7 cellular contexts compared by ENCODE assay signal in genomic region chr22:32202539-32203180, GRCh38. TPM values are rescaled to one million over a fixed set of nuclear protein-coding genes. Genes with fewer than 3 reads are reported as not detected.
DNase-seq lines count a peak whose midpoint lies in the region; ATAC-seq and TF ChIP-seq lines count a peak whose summit lies in the region.

No MANE protein-coding gene starts in this region.

- TF ChIP-seq EP300 in upper lobe of left lung (IDR thresholded peaks at IDR 0.05): no peak

- TF ChIP-seq CTCF in upper lobe of left lung (IDR thresholded peaks at IDR 0.05): peak; percentile 35 to 81 (median 69)

- H3K9me3 ChIP-seq in upper lobe of left lung: no peaks in the 10 kb centered on the region

- H3K36me3 ChIP-seq in upper lobe of left lung: no peaks in the 10 kb centered on the region

- H3K4me1 ChIP-seq in upper lobe of left lung: peaks cover 13 to 44% (median 17%) of the 10 kb centered on the region in 4 donors

- H3K4me3 ChIP-seq in Jurkat, Clone E6-1 (ENCODE audit: low read length): peak overlapping the region; percentile 24
- peak overlapping the region in 3 of 4 donors; percentile 20 to 37 (median 33) for H3K4me3 ChIP-seq in upper lobe of left lung

- H3K27me3 ChIP-seq in upper lobe of left lung: peaks cover 0 to 19% (median 6%) of the 10 kb centered on the region in 4 donors

- TF ChIP-seq POLR2A in upper lobe of left lung (IDR thresholded peaks at IDR 0.05): no peak

- DNase-seq in Daoy (ENCODE audit: low read depth) (peak; percentile 70), RPMI8226 (peak; percentile 63), kidney tubule cell (ENCODE audit: low spot score) (peak; percentile 78), upper lobe of left lung (peak; percentile 74 to 84)
- peak; percentile 18 for DNase-seq in Jurkat, Clone E6-1 (ENCODE audit: low read depth, low spot score)
- peak; percentile 18 for DNase-seq in central memory CD4-positive, alpha-beta T cell
- no peak for DNase-seq in effector CD8-positive, alpha-beta T cell (lab: John Stamatoyannopoulos, UW)

- peak; percentile 27 to 69 for ATAC-seq in upper lobe of left lung (ENCODE audit: low FRiP score in 2 of 2)

- WGBS in upper lobe of left lung, 2 donors: 1 to 17% methylated on average over 14 to 26 of the region's 29 CpGs

- no peak overlapping the region for H3K27ac ChIP-seq in upper lobe of left lung

RNA-seq across cellular contexts. Expression of gene RFPL2, which starts 2.2 kb away (rescaled TPM):
- not detected in 2 replicates for total RNA-seq in Daoy (2014; rRNA removed; shearing (Covaris generic))
- polyA plus RNA-seq in Jurkat, Clone E6-1 (2012; ENCODE audit: insufficient read depth, insufficient read length): not detected
- total RNA-seq in upper lobe of left lung: under 1 TPM in 1 of 6 donors, not detected in 5; 0.49 TPM

RNA-seq across cellular contexts. Expression of gene C22orf42, which starts 43.6 kb away (rescaled TPM):
- not detected in 2 replicates for total RNA-seq in Daoy (2014; rRNA removed; shearing (Covaris generic))
- polyA plus RNA-seq in Jurkat, Clone E6-1 (2012; ENCODE audit: insufficient read depth, insufficient read length): not detected
- not detected for total RNA-seq in upper lobe of left lung

RNA-seq across cellular contexts. Expression of gene SLC5A4, which starts 52.5 kb away (rescaled TPM):
- not detected in 2 replicates for total RNA-seq in Daoy (2014; rRNA removed; shearing (Covaris generic))
- polyA plus RNA-seq in Jurkat, Clone E6-1 (2012; ENCODE audit: insufficient read depth, insufficient read length): not detected
- total RNA-seq in upper lobe of left lung: 1 to 10 TPM in 4 of 6 donors, under 1 TPM in 2; 0.33 to 6.3 (median 1.2) TPM
